Comparison of ENCODE assay signal across 23 cellular contexts in genomic region chr11:9057888-9058287, GRCh38. TPM values are rescaled to one million over a fixed set of nuclear protein-coding genes. Genes with fewer than 3 reads are reported as not detected.
DNase-seq lines count a peak whose midpoint lies in the region; ATAC-seq, FAIRE-seq and TF ChIP-seq lines count a peak whose summit lies in the region.
"Had no signal": no experiment of that assay in that cellular context is flagged by ENCODE, and none has a peak within 500 bp of the region (broad histone marks: within the 10 kb centered on the region; RNA-seq: fewer than 3 reads in every experiment).

No MANE protein-coding gene starts in this region.

- H3K4me2 ChIP-seq in PC-9, result no peak overlapping the region

- no peaks in the 10 kb centered on the region for H3K27me3 Mint-ChIP-seq in endodermal cell (ENCODE audit: insufficient read depth)

- TF ChIP-seq POLR2A in stomach (IDR thresholded peaks at IDR 0.05), result no peak

- H3K36me3 Mint-ChIP-seq in endodermal cell (ENCODE audit: low read depth), result no peaks in the 10 kb centered on the region
- H3K36me3 Mint-ChIP-seq: CD4-positive, alpha-beta memory T cell had no signal

- DNase-seq in ELF-1 (ENCODE audit: low read depth, low spot score), result peak; percentile 67
- peak; percentile 92 for DNase-seq in NCI-H82 (lab: John Stamatoyannopoulos, UW)
- DNase-seq in endodermal cell, result peak; percentile 57
- DNase-seq in stomach, result no peak
- no peak for DNase-seq in PC-9
- DNase-seq in small intestine, result no peak
- DNase-seq: BE2C; Caco-2; CD4-positive, alpha-beta memory T cell; KBM-7; MM.1S; NCI-H1048; NCI-H1417 treated with DMSO at 0.1 percent for 48 hours; NCI-H187; NCI-H510A; OCI-M1 had no signal

- WGBS in endodermal cell (ENCODE audit: insufficient coverage in 1 of 2, insufficient read length in 1 of 2), 2 experiments, result 85 to 87% methylated on average over 4 of the region's 4 CpGs
- 58 to 96% (median 81%) methylated on average over 4 of the region's 4 CpGs for WGBS in stomach, 5 donors
- 66 to 85% (median 80%) methylated on average over 4 of the region's 4 CpGs for WGBS in small intestine, 3 donors

- CTCF ChIA-PET in PC-9 (lab: Charles Lee), result no interaction called here

- no peak overlapping the region for H2AFZ ChIP-seq in PC-9

- H3K4me3 Mint-ChIP-seq in endodermal cell, result no peak overlapping the region
- H3K4me3 Mint-ChIP-seq: CD4-positive, alpha-beta memory T cell had no signal

- H3K36me3 ChIP-seq in endodermal cell (ENCODE audit: control insufficient read depth, insufficient read depth, low read length), result no peaks in the 10 kb centered on the region
- H3K36me3 ChIP-seq in stomach, result no peaks in the 10 kb centered on the region
- no peaks in the 10 kb centered on the region for H3K36me3 ChIP-seq in PC-9 (ENCODE audit: low read depth)
- no peaks in the 10 kb centered on the region for H3K36me3 ChIP-seq in small intestine (ENCODE audit: control insufficient read depth in 2 of 2, insufficient read depth in 2 of 2, low read length in 2 of 2)
- H3K36me3 ChIP-seq: BE2C had no signal

- intact Hi-C loops in stomach (cut with DNase I; ENCODE audit: low total_unique reads), result no loop called here
- intact Hi-C loops in PC-9 (cut with micrococcal nuclease; ENCODE audit: unreplicated experiment), result no loop called here

- no peak overlapping the region for H3K27ac Mint-ChIP-seq in endodermal cell
- H3K27ac Mint-ChIP-seq: CD4-positive, alpha-beta memory T cell had no signal

- peaks cover 15% of the 10 kb centered on the region for H3K4me1 Mint-ChIP-seq in endodermal cell

- FAIRE-seq in small intestine (lab: Jason Lieb, UNC), result no peak
- FAIRE-seq: G401.6, GM18507, GM19239, H54, HepG2 had no signal

- H3K4me1 ChIP-seq in endodermal cell (ENCODE audit: control insufficient read depth, insufficient read depth, low read length), result peaks cover 24% of the 10 kb centered on the region
- H3K4me1 ChIP-seq in stomach, result peaks cover 0 to 32% (median 15%) of the 10 kb centered on the region in 4 donors
- H3K4me1 ChIP-seq in PC-9 (replicated peaks; ENCODE audit: insufficient read depth), result no peaks in the 10 kb centered on the region
- no peaks in the 10 kb centered on the region for H3K4me1 ChIP-seq in small intestine (ENCODE audit: control insufficient read depth in 2 of 2, insufficient read depth in 1 of 2, low read depth in 1 of 2, low read length in 1 of 2)
- H3K4me1 ChIP-seq: BE2C had no signal

- no peak overlapping the region for H3K4me3 ChIP-seq in endodermal cell (ENCODE audit: low read length)
- no peak overlapping the region for H3K4me3 ChIP-seq in stomach
- H3K4me3 ChIP-seq in PC-9, result no peak overlapping the region
- H3K4me3 ChIP-seq in small intestine (ENCODE audit: low read depth in 1 of 2, low read length in 2 of 2), result no peak overlapping the region

- H3K79me2 ChIP-seq in PC-9 (ENCODE audit: low read depth), result no peaks in the 10 kb centered on the region

- no peak for ATAC-seq in HG02981 (IDR thresholded peaks at IDR 0.05; ENCODE audit: unreplicated experiment)
- ATAC-seq: HepG2, Right ventricle myocardium inferior had no signal

- H3F3A ChIP-seq in PC-9 (ENCODE audit: insufficient read depth, low read depth), result no peaks in the 10 kb centered on the region

- BruUV-seq in PC-9 (replicated peaks; lab: Mats Ljungman, UMichigan), result no TSS peak

- no peaks in the 10 kb centered on the region for H4K20me1 ChIP-seq in PC-9 (ENCODE audit: insufficient read depth)

- no peak for TF ChIP-seq EP300 in stomach (IDR thresholded peaks at IDR 0.05)

- no peaks in the 10 kb centered on the region for H3K9me2 ChIP-seq in PC-9 (ENCODE audit: insufficient read depth)

- POLR2A ChIA-PET in PC-9 (lab: Charles Lee; ENCODE audit: unreplicated experiment), result no interaction called here

- H3K27ac ChIP-seq in endodermal cell (ENCODE audit: low read depth, low read length), result no peak overlapping the region
- peak overlapping the region in 3 of 5 donors; percentile 28 to 47 (median 38) for H3K27ac ChIP-seq in stomach
- H3K27ac ChIP-seq in PC-9, result no peak overlapping the region
- no peak overlapping the region for H3K27ac ChIP-seq in small intestine (ENCODE audit: low read depth in 1 of 2, low read length in 1 of 2)

- H3K9me3 ChIP-seq in endodermal cell (ENCODE audit: control insufficient read depth, low read length) (no peaks in the 10 kb centered on the region), stomach (no peaks in the 10 kb centered on the region), PC-9 (ENCODE audit: insufficient read depth, low read depth) (no peaks in the 10 kb centered on the region), small intestine (ENCODE audit: control insufficient read depth, low read depth) (no peaks in the 10 kb centered on the region)
- H3K9me3 ChIP-seq: BE2C, Caco-2 had no signal

- no peaks in the 10 kb centered on the region for H3K9me3 Mint-ChIP-seq in endodermal cell
- H3K9me3 Mint-ChIP-seq: CD4-positive, alpha-beta memory T cell had no signal

- no peak overlapping the region for H3K9ac ChIP-seq in endodermal cell (ENCODE audit: extremely low read depth, low read length, poor library complexity, severe bottlenecking)

- H3K27me3 ChIP-seq in endodermal cell (ENCODE audit: control insufficient read depth, insufficient read depth, low read length, poor library complexity, severe bottlenecking) (no peaks in the 10 kb centered on the region), stomach (no peaks in the 10 kb centered on the region), PC-9 (ENCODE audit: insufficient read depth, low read depth) (no peaks in the 10 kb centered on the region), small intestine (ENCODE audit: control insufficient read depth in 2 of 2, insufficient read depth in 2 of 2, low read length in 2 of 2) (no peaks in the 10 kb centered on the region)
- H3K27me3 ChIP-seq: BE2C had no signal

- no peak for TF ChIP-seq CTCF in endodermal cell (conservative IDR thresholded peaks at IDR 0.05)
- no peak for TF ChIP-seq CTCF in stomach (IDR thresholded peaks at IDR 0.05)
- TF ChIP-seq CTCF in PC-9 (conservative IDR thresholded peaks at IDR 0.05), result no peak

RNA-seq across cellular contexts. Expression of gene SCUBE2, which starts 33.5 kb away (rescaled TPM):
- total RNA-seq in endodermal cell, result 1 to 10 TPM; 1.5 to 2.0 TPM
- polyA plus RNA-seq in endodermal cell (2013, experiment 1 of 2), result 12.1 TPM
- polyA plus RNA-seq in endodermal cell (2013, experiment 2 of 2), result 8.9 TPM
- total RNA-seq in stomach, result 10 to 100 TPM in 4 of 5 donors, 1 to 10 TPM in 1; 1.7 to 29.8 (median 26.6) TPM
- polyA plus RNA-seq in stomach, result 10 to 100 TPM; 10.6 to 37.1 (median 14.7) TPM
- not detected in 2 replicates for total RNA-seq in PC-9 (2021)
- 1 to 10 TPM in 1 of 3 donors, under 1 TPM in 1, not detected in 1; under 0.01 to 8.8 TPM for polyA plus RNA-seq in small intestine
- total RNA-seq: HepG2 had no signal
- polyA plus RNA-seq: CD4-positive, alpha-beta memory T cell had no signal

RNA-seq across cellular contexts. Expression of gene NRIP3, which starts 54.1 kb away (rescaled TPM):
- total RNA-seq in endodermal cell (1 to 10 TPM in 1 of 2 donors, under 1 TPM in 1; 0.95 to 1.2 TPM), stomach (1 to 10 TPM in 3 of 5 donors, not detected in 2; 1.8 to 3.9 (median 2.2) TPM), PC-9 (2021) (1.1 and 2.1 TPM in 2 replicates)
- 2.6 TPM for polyA plus RNA-seq in endodermal cell (2013, experiment 1 of 2)
- polyA plus RNA-seq in endodermal cell (2013, experiment 2 of 2), result 2.9 TPM
- polyA plus RNA-seq in stomach (1 to 10 TPM in 1 of 3 donors, under 1 TPM in 2; 0.33 to 1.5 (median 0.81) TPM), small intestine (under 1 TPM in 1 of 3 donors, not detected in 2; 0.70 TPM)

Comparison
In these comparisons a context has a peak if more than half of its experiments do, and no peak if none do; other contexts are left out.
1. DNase-seq: peak in ELF-1 (single experiment), NCI-H82 (single experiment) and endodermal cell (single experiment); none in stomach (single experiment), PC-9 (0 of 2) and small intestine (single experiment).
2. H3K27ac ChIP-seq: peak in stomach (3 of 5); none in endodermal cell (single experiment), PC-9 (single experiment) and small intestine (0 of 2).